Comparison of ENCODE assay signal across 32 cellular contexts in the genomic region with DNA sequence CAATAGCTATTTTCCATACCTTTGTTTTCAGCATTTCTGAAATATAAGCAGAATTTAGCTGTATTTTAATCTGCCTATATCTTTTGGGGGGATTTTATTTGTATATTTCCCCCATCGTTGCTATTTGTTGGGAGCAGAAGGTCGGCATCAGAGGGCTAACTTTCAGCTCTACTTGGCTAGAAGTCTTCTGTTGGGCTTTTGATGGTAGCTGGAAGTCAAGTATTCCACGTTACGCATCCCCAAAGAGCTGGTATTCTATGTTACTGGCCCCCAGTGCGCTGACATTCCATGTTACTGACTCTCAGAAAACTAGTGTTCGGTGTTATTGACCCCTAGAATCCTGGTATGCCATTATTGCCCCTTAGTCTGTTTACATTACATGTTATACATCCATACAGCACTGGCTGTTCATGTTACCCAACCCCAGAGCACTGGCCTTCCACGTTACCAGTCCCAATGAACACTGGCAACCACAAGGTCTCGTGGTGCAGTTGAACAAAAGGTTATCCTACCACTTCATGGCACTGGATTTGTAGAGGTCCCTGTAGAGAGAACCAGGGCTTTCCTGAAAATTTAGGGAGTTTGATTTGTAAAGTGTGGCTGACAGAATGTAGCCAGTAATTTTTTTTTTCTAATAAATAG.
"Had no signal": no experiment of that assay in that cellular context is flagged by ENCODE, and none has a peak within 500 bp of the region (broad histone marks: within the 10 kb centered on the region; RNA-seq: fewer than 3 reads in every experiment).

No MANE protein-coding gene starts in this region.

- H3K4me2 ChIP-seq: KMS-11 had no signal

- DNase-seq: activated CD4-positive, alpha-beta memory T cell treated with anti-CD3 and anti-CD28 coated beads, Interleukin-2, amount 10 ng/mL, durations not matched to agents 7 days and 5 days; activated CD4-positive, alpha-beta T cell treated with anti-CD3 and anti-CD28 coated beads for 1 hour; activated CD4-positive, alpha-beta T cell treated with anti-CD3 and anti-CD28 coated beads for 48 hours; activated CD4-positive, CD25-positive, alpha-beta regulatory T cell; activated CD8-positive, alpha-beta memory T cell treated with anti-CD3 and anti-CD28 coated beads for 24 hours; activated CD8-positive, alpha-beta memory T cell treated with anti-CD3 and anti-CD28 coated beads, Interleukin-2, amount 10 ng/mL, durations not matched to agents 7 days and 5 days; activated CD8-positive, alpha-beta memory T cell treated with anti-CD3 and anti-CD28 coated beads, Interleukin-2, amount 50 U/mL, for 48 hours; activated effector memory CD4-positive, alpha-beta T cell treated with Interleukin-2 at 50 U/mL for 16 hours; activated naive CD4-positive, alpha-beta T cell treated with anti-CD3 and anti-CD28 coated beads, Interleukin-2, amount 10 ng/mL, durations not matched to agents 7 days and 5 days; activated naive CD8-positive, alpha-beta T cell treated with anti-CD3 and anti-CD28 coated beads, Interleukin-2, amount 50 U/mL, for 24 hours; activated T-cell treated with anti-CD3 and anti-CD28 coated beads, Interleukin-2, amount 50 U/mL, for 48 hours; aorta; brain microvascular endothelial cell; MM.1S; MV-4-11; NCI-H1092; NCI-H146; NCI-H187; NCI-H2029 treated with DMSO at 0.1 percent for 48 hours; NCI-H2171 treated with DMSO at 0.1 percent for 48 hours; NCI-H2227 treated with DMSO at 0.1 percent for 48 hours; NCI-H446; NCI-H510A treated with DMSO at 0.1 percent for 48 hours; NCI-H526 treated with DMSO at 0.1 percent for 48 hours; NK-92 treated with Interleukin-12 subunit alpha and Interleukin-12 subunit beta, amount 100 ng/mL, for 24 hours; SHP77; SJCRH30; T1000; WERI-Rb-1 had no signal

- H3K27me3 ChIP-seq: brain microvascular endothelial cell, SJCRH30 had no signal

- H3K4me3 Mint-ChIP-seq: activated CD4-positive, alpha-beta memory T cell treated with anti-CD3 and anti-CD28 coated beads, Interleukin-2, amount 10 ng/mL, durations not matched to agents 7 days and 5 days; activated CD8-positive, alpha-beta memory T cell treated with anti-CD3 and anti-CD28 coated beads, Interleukin-2, amount 10 ng/mL, durations not matched to agents 7 days and 5 days; activated naive CD4-positive, alpha-beta T cell treated with anti-CD3 and anti-CD28 coated beads, Interleukin-2, amount 10 ng/mL, durations not matched to agents 7 days and 5 days; activated naive CD8-positive, alpha-beta T cell; activated naive CD8-positive, alpha-beta T cell treated with anti-CD3 and anti-CD28 coated beads, Interleukin-2, amount 50 U/mL, for 24 hours had no signal

- H3K9me3 ChIP-seq: SJCRH30 had no signal

- H3K27me3 Mint-ChIP-seq: activated naive CD4-positive, alpha-beta T cell treated with anti-CD3 and anti-CD28 coated beads, Interleukin-2, amount 10 ng/mL, durations not matched to agents 7 days and 5 days; activated naive CD8-positive, alpha-beta T cell treated with anti-CD3 and anti-CD28 coated beads, Interleukin-2, amount 50 U/mL, for 24 hours had no signal

- H3K4me1 Mint-ChIP-seq: activated CD4-positive, alpha-beta memory T cell treated with anti-CD3 and anti-CD28 coated beads, Interleukin-2, amount 10 ng/mL, durations not matched to agents 7 days and 5 days; activated CD8-positive, alpha-beta memory T cell treated with anti-CD3 and anti-CD28 coated beads, Interleukin-2, amount 10 ng/mL, durations not matched to agents 7 days and 5 days had no signal

- H3K36me3 ChIP-seq: brain microvascular endothelial cell, SJCRH30, WERI-Rb-1 had no signal

- H3K27ac ChIP-seq: brain microvascular endothelial cell, KMS-11, SJCRH30, SK-N-MC, WERI-Rb-1 had no signal

- H3K9me3 Mint-ChIP-seq: activated CD4-positive, alpha-beta memory T cell treated with anti-CD3 and anti-CD28 coated beads, Interleukin-2, amount 10 ng/mL, durations not matched to agents 7 days and 5 days; activated naive CD4-positive, alpha-beta T cell treated with anti-CD3 and anti-CD28 coated beads, Interleukin-2, amount 10 ng/mL, durations not matched to agents 7 days and 5 days; activated naive CD8-positive, alpha-beta T cell treated with anti-CD3 and anti-CD28 coated beads, Interleukin-2, amount 50 U/mL, for 24 hours had no signal

- H3K36me3 Mint-ChIP-seq: activated naive CD4-positive, alpha-beta T cell treated with anti-CD3 and anti-CD28 coated beads, Interleukin-2, amount 10 ng/mL, durations not matched to agents 7 days and 5 days had no signal

- H3K27ac Mint-ChIP-seq: activated CD4-positive, alpha-beta memory T cell treated with anti-CD3 and anti-CD28 coated beads, Interleukin-2, amount 10 ng/mL, durations not matched to agents 7 days and 5 days; activated CD8-positive, alpha-beta memory T cell treated with anti-CD3 and anti-CD28 coated beads, Interleukin-2, amount 10 ng/mL, durations not matched to agents 7 days and 5 days; activated naive CD4-positive, alpha-beta T cell treated with anti-CD3 and anti-CD28 coated beads, Interleukin-2, amount 10 ng/mL, durations not matched to agents 7 days and 5 days; activated naive CD8-positive, alpha-beta T cell; activated naive CD8-positive, alpha-beta T cell treated with anti-CD3 and anti-CD28 coated beads, Interleukin-2, amount 50 U/mL, for 24 hours had no signal

- H3K4me3 ChIP-seq: SJCRH30, SK-N-MC had no signal

- H3K4me1 ChIP-seq: SJCRH30 had no signal

- ATAC-seq: activated CD8-positive, alpha-beta memory T cell treated with anti-CD3 and anti-CD28 coated beads, Interleukin-2, amount 10 ng/mL, durations not matched to agents 7 days and 5 days; activated naive CD8-positive, alpha-beta T cell treated with anti-CD3 and anti-CD28 coated beads, Interleukin-2, amount 50 U/mL, for 24 hours had no signal

- H3K9ac ChIP-seq: KMS-11 had no signal
